11 cellular contexts compared by ENCODE assay signal in the genomic region with DNA sequence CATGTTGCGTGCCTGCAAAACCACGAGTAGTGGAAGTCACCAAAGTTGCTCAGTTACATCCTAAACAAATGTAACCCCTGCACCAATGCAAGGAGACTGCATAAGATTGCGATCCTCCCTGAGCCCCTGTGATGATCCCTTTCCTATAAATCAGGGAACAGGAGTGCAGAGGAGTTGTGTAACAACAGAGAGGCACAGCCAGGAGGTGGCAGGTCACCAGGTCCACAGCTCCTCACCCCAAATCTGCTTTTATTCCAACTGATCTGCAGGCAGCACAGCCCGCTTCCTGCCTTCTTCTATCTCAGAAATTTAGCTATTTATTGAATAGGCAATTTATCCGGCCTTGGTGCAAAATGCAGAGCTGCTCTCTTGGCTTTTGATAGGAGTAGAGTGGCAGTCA.
"Had no signal": no experiment of that assay in that cellular context is flagged by ENCODE, and none has a peak within 500 bp of the region (broad histone marks: within the 10 kb centered on the region; RNA-seq: fewer than 3 reads in every experiment).

No MANE protein-coding gene starts in this region.

- H3K9ac ChIP-seq: GM23248, KMS-11 had no signal

- FAIRE-seq: HepG2 had no signal

- H3K36me3 ChIP-seq: HAP-1 had no signal

- H3K27me3 Mint-ChIP-seq: IgD-negative memory B cell had no signal

- H3K4me1 ChIP-seq: HAP-1 had no signal

- H2AFZ ChIP-seq: GM23248 had no signal

- ATAC-seq: HCT116, HepG2 had no signal

- H3K4me3 Mint-ChIP-seq: HFFc6, IgD-negative memory B cell had no signal

- H3K27ac ChIP-seq: GM23248, HL-60, KMS-11 had no signal

- H3K9me3 Mint-ChIP-seq: HFFc6 had no signal

- H3K27ac Mint-ChIP-seq: HFFc6, IgD-negative memory B cell had no signal

- DNase-seq: GM23248, H7, HFFc6, Karpas-422, KBM-7 had no signal

- H3K9me3 ChIP-seq: HAP-1 had no signal

- H3K4me3 ChIP-seq: GM23248, HAP-1 had no signal

- H3K36me3 Mint-ChIP-seq: IgD-negative memory B cell had no signal

- H3K4me1 Mint-ChIP-seq: IgD-negative memory B cell had no signal

- H3K4me2 ChIP-seq: KMS-11 had no signal
